Comparison of ENCODE assay signal across 9 cellular contexts in the genomic region with DNA sequence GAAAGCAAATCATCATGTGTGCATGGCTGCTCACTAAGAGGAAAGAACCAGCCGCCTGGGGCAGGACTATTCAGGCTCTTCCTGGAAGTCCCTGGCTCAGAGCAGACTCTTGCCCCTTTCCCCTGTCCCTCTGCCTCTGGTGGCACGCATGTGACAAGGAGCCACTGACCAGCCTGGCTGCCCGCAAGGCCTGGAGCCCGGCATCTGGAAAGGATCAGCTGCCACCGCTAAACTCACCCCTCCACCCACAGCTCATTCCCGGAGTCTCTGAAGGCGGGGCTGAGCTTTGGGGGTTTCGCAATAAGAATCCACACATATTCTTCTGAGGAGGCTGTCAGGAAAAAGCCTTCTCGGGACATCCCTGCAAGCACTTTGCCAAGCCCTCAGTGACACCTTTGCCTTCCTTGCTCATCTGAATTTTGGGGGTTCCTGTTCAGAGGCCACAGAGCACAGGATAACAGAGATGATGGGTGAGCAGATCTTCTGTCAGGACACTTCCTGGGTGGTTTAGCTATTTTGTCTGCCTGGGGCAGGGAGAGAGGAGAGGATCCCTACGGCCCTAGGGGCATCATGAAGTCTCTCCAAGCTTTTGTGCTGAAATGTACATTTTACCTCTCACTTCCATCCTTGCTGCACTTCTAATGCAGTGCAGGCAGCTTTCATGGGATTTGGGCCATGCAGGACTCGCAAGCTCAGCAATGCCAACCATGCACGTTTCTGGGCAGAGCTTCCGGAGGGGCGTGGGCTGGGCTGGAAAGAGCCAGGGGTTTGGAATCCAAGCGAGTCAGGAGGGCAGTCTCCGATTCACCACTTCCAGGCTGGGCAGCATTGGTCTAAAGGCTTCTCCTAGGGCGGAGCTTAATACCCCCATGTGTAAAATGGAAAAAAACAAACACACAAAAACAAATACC.
DNase-seq lines count a peak whose midpoint lies in the region; ATAC-seq, FAIRE-seq and TF ChIP-seq lines count a peak whose summit lies in the region.
"Had no signal": no experiment of that assay in that cellular context is flagged by ENCODE, and none has a peak within 500 bp of the region (broad histone marks: within the 10 kb centered on the region; RNA-seq: fewer than 3 reads in every experiment).

No MANE protein-coding gene starts in this region.

- peak overlapping the region; percentile 92 for H2AFZ ChIP-seq in K562 (ENCODE audit: low read depth, low read length)

- peak overlapping the region; percentile 30; the same call in 1 of the 2 replicates for H3K4me2 ChIP-seq in K562 (ENCODE audit: insufficient read depth, low read length)

- H3K36me3 ChIP-seq in K562 (ENCODE audit: control insufficient read depth, insufficient read depth, low read length) (no peaks in the 10 kb centered on the region), stomach (no peaks in the 10 kb centered on the region)

- H3K9ac ChIP-seq in K562 (ENCODE audit: insufficient read depth in 1 of 2, low read depth in 2 of 2, low read length in 2 of 2) = peak overlapping the region in 1 of 2 experiments; percentile 78; a peak in 3 of 4 replicates

- no TSS peak for BruUV-seq in K562 (replicated peaks; lab: Mats Ljungman, UMichigan)

- no peak for TF ChIP-seq RAD21 in K562 (CRISPR knock-in tag; conservative IDR thresholded peaks at IDR 0.05 in 1 of 2, IDR thresholded peaks at IDR 0.05 in 1 of 2)

- H3K79me2 ChIP-seq in K562 (ENCODE audit: control insufficient read depth, insufficient read depth, low read length) = no peaks in the 10 kb centered on the region

- H3K27me3 ChIP-seq in K562 (ENCODE audit: control insufficient read depth in 2 of 2, insufficient read depth in 2 of 2, low read length in 2 of 2) = no peaks in the 10 kb centered on the region
- no peaks in the 10 kb centered on the region for H3K27me3 ChIP-seq in stomach

- FAIRE-seq in K562 (lab: Jason Lieb, UNC) = no peak

- POLR2A ChIA-PET in K562 (lab: Yijun Ruan, JAX) = interaction anchor here (0.6 to 0.7 kb wide), 2 partner anchors 36 to 75 kb away, joined by 3 to 4 read pairs; no protein-coding TSS in a partner anchor

- in situ Hi-C loops in K562 (cut with MboI) = no loop called here

- TF ChIP-seq EP300 in K562 (IDR thresholded peaks at IDR 0.05; ENCODE audit: low read length) (no peak), stomach (IDR thresholded peaks at IDR 0.05) (peak; percentile 88)

- ATAC-seq in K562 = peak; percentile 79
- ATAC-seq in HG03196 (IDR thresholded peaks at IDR 0.05; ENCODE audit: unreplicated experiment) = no peak

- DNase-seq in NCI-H82 (lab: John Stamatoyannopoulos, UW) = peak; percentile 66
- no peak for DNase-seq in NCI-H82 treated with DMSO at 0.1 percent for 48 hours (lab: John Stamatoyannopoulos, UW; ENCODE audit: unreplicated experiment)
- DNase-seq in K562 (ENCODE audit: extremely low read depth in 1 of 4, low spot score in 3 of 4) = peak; percentile 32 to 46 (median 36)
- peak; percentile 99 for DNase-seq in islet precursor cell
- DNase-seq in stomach = peak; percentile 75
- DNase-seq in activated T-cell treated with anti-CD3 and anti-CD28 coated beads, Interleukin-2, amount 50 U/mL, for 1 hour = no peak
- DNase-seq in NOMO-1 treated with dmso at 0.1 percent for 144 hours (lab: John Stamatoyannopoulos, UW; ENCODE audit: unreplicated experiment) = no peak
- DNase-seq: DND-41 had no signal

- WGBS in K562 (ENCODE audit: insufficient coverage, low coverage, missing lambda C conversion rate) = 46% methylated on average over 16 of the region's 17 CpGs
- 11 to 23% (median 13%) methylated on average over 17 of the region's 17 CpGs for WGBS in stomach, 5 donors

- TF ChIP-seq CTCF in K562 (IDR thresholded peaks at IDR 0.05 in 2 of 3, conservative IDR thresholded peaks at IDR 0.05 in 1 of 3; ENCODE audit: insufficient read depth in 2 of 3, low read depth in 1 of 3, low read length in 3 of 3) (no peak), stomach (IDR thresholded peaks at IDR 0.05) (no peak)

- CTCF ChIA-PET in K562 (lab: Yijun Ruan, JAX; ENCODE audit: low intra/inter-chr PET ratio) = no interaction called here

- H3K4me1 ChIP-seq in K562 (replicated peaks in 1 of 2; ENCODE audit: control insufficient read depth in 2 of 2, insufficient read depth in 2 of 2, low read length in 2 of 2) (peaks cover 6 to 13% of the 10 kb centered on the region in 2 experiments), stomach (peaks cover 12 to 41% (median 28%) of the 10 kb centered on the region in 4 donors)

- intact Hi-C loops in K562 (cut with micrococcal nuclease) (no loop called here), stomach (cut with DNase I; ENCODE audit: low total_unique reads) (no loop called here)

- no peaks in the 10 kb centered on the region for H3K9me1 ChIP-seq in K562 (ENCODE audit: control insufficient read depth, insufficient read depth, low read length)

- TF ChIP-seq POLR2A in K562 (conservative IDR thresholded peaks at IDR 0.05) = no peak
- no peak for TF ChIP-seq POLR2A in stomach (IDR thresholded peaks at IDR 0.05)

- no peak overlapping the region for H3K4me3 ChIP-seq in K562
- peak overlapping the region in 3 of 4 donors; percentile 12 to 26 (median 18) for H3K4me3 ChIP-seq in stomach

- peak overlapping the region; percentile 23; the same call in 1 of the 3 replicates for H3K27ac ChIP-seq in K562 (ENCODE audit: extremely low read depth, low read depth, low read length)
- peak overlapping the region; percentile 25 to 83 (median 76) for H3K27ac ChIP-seq in stomach

- H3K9me3 ChIP-seq in K562 (replicated peaks; ENCODE audit: control insufficient read depth, insufficient read depth, low read depth, low read length) = no peaks in the 10 kb centered on the region; the same call in 1 of the 2 replicates
- no peaks in the 10 kb centered on the region for H3K9me3 ChIP-seq in stomach

- H4K20me1 ChIP-seq in K562 (replicated peaks; ENCODE audit: control insufficient read depth, insufficient read depth, low read length) = no peaks in the 10 kb centered on the region

TF ChIP-seq in K562, 482 proteins besides CTCF, POLR2A, EP300 and RAD21 (continues in another document):
- TF ChIP-seq MYC (IDR thresholded peaks at IDR 0.05; ENCODE audit: low read depth, low read length) (0 out of 2 replicates have a peak, but pooled peaks have one; percentile 20), MYC (CRISPR knock-in tag; IDR thresholded peaks at IDR 0.05; ENCODE audit: borderline replicate concordance, low read depth) (no peak), POLR2H (tag; IDR thresholded peaks at IDR 0.05; ENCODE audit: low read depth) (no peak), ATF7 (IDR thresholded peaks at IDR 0.05) (0 out of 2 replicates have a peak, but pooled peaks have one; percentile 22), HDAC6 (IDR thresholded peaks at IDR 0.05; ENCODE audit: low read depth, low read length) (no peak), RCOR1 (IDR thresholded peaks at IDR 0.05; ENCODE audit: borderline replicate concordance in 1 of 2, low read depth in 2 of 2, low read length in 2 of 2) (peak in 1 of 2 experiments; percentile 36; a peak in 1 of 4 replicates), KLF16 (IDR thresholded peaks at IDR 0.05) (no peak), TCF7L2 (IDR thresholded peaks at IDR 0.05; ENCODE audit: low read depth, low read length) (no peak), CEBPB (tag; IDR thresholded peaks at IDR 0.05) (peak; percentile 98)
- TF ChIP-seq, protein P1, sequence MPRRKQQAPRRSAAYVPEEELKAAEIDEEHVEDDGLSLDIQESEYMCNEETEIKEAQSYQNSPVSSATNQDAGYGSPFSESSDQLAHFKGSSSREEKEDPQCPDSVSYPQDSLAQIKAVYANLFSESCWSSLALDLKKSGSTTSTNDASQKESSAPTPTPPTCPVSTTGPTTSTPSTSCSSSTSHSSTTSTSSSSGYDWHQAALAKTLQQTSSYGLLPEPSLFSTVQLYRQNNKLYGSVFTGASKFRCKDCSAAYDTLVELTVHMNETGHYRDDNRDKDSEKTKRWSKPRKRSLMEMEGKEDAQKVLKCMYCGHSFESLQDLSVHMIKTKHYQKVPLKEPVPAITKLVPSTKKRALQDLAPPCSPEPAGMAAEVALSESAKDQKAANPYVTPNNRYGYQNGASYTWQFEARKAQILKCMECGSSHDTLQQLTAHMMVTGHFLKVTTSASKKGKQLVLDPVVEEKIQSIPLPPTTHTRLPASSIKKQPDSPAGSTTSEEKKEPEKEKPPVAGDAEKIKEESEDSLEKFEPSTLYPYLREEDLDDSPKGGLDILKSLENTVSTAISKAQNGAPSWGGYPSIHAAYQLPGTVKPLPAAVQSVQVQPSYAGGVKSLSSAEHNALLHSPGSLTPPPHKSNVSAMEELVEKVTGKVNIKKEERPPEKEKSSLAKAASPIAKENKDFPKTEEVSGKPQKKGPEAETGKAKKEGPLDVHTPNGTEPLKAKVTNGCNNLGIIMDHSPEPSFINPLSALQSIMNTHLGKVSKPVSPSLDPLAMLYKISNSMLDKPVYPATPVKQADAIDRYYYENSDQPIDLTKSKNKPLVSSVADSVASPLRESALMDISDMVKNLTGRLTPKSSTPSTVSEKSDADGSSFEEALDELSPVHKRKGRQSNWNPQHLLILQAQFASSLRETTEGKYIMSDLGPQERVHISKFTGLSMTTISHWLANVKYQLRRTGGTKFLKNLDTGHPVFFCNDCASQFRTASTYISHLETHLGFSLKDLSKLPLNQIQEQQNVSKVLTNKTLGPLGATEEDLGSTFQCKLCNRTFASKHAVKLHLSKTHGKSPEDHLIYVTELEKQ (CRISPR knock-in tag; IDR thresholded peaks at IDR 0.05) = no peak
- TF ChIP-seq, protein P2, sequence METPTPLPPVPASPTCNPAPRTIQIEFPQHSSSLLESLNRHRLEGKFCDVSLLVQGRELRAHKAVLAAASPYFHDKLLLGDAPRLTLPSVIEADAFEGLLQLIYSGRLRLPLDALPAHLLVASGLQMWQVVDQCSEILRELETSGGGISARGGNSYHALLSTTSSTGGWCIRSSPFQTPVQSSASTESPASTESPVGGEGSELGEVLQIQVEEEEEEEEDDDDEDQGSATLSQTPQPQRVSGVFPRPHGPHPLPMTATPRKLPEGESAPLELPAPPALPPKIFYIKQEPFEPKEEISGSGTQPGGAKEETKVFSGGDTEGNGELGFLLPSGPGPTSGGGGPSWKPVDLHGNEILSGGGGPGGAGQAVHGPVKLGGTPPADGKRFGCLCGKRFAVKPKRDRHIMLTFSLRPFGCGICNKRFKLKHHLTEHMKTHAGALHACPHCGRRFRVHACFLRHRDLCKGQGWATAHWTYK (CRISPR knock-in tag; IDR thresholded peaks at IDR 0.05) = no peak
- TF ChIP-seq, protein P3, sequence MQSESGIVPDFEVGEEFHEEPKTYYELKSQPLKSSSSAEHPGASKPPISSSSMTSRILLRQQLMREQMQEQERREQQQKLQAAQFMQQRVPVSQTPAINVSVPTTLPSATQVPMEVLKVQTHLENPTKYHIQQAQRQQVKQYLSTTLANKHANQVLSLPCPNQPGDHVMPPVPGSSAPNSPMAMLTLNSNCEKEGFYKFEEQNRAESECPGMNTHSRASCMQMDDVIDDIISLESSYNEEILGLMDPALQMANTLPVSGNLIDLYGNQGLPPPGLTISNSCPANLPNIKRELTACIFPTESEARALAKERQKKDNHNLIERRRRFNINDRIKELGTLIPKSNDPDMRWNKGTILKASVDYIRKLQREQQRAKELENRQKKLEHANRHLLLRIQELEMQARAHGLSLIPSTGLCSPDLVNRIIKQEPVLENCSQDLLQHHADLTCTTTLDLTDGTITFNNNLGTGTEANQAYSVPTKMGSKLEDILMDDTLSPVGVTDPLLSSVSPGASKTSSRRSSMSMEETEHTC (IDR thresholded peaks at IDR 0.05) = 0 out of 2 replicates have a peak, but pooled peaks have one; percentile 14

Comparison
In these comparisons a context has a peak if more than half of its experiments do, and no peak if none do; other contexts are left out.
1. DNase-seq: peak in NCI-H82 (single experiment), K562 (4 of 4), islet precursor cell (single experiment) and stomach (single experiment); none in NCI-H82 treated with DMSO at 0.1 percent for 48 hours (single experiment), activated T-cell treated with anti-CD3 and anti-CD28 coated beads, Interleukin-2, amount 50 U/mL, for 1 hour (single experiment) and NOMO-1 treated with dmso at 0.1 percent for 144 hours (single experiment).